In genomic region chr22:46352691-46353386, GRCh38 we compare ENCODE assay signal across 9 cellular contexts. TPM values are rescaled to one million over a fixed set of nuclear protein-coding genes. Genes with fewer than 3 reads are reported as not detected.
A peak's percentile ranks its signal among the peaks of the same experiment; 100 is the strongest.
DNase-seq lines count a peak whose midpoint lies in the region; ATAC-seq, FAIRE-seq and TF ChIP-seq lines count a peak whose summit lies in the region.
"Had no signal": no experiment of that assay in that cellular context is flagged by ENCODE, and none has a peak within 500 bp of the region (broad histone marks: within the 10 kb centered on the region; RNA-seq: fewer than 3 reads in every experiment).

No MANE protein-coding gene starts in this region.

- H3K36me3 ChIP-seq in MG63 (peaks cover 67% of the 10 kb centered on the region), brain microvascular endothelial cell (replicated peaks) (peaks cover 65% of the 10 kb centered on the region)

- no peak for TF ChIP-seq CTCF in brain microvascular endothelial cell (IDR thresholded peaks at IDR 0.05; ENCODE audit: low read depth, low read length, missing control alignments)

- H3K4me3 ChIP-seq in MG63 (no peak overlapping the region), brain microvascular endothelial cell (ENCODE audit: low read depth, low read length) (no peak overlapping the region)
- H3K4me3 ChIP-seq: SJSA1 had no signal

- no peak for ATAC-seq in GM21526 (IDR thresholded peaks at IDR 0.05; ENCODE audit: low FRiP score, unreplicated experiment)
- no peak for ATAC-seq in GM21367 (IDR thresholded peaks at IDR 0.05; ENCODE audit: unreplicated experiment)

- no peak for FAIRE-seq in GM19239 (lab: Jason Lieb, UNC)

- in situ Hi-C loops in brain microvascular endothelial cell (cut with HindIII; ENCODE audit: low pct_ligation_motif_present, low sequenced_read_pairs), result no loop called here

- H3K9me3 ChIP-seq in MG63, result no peaks in the 10 kb centered on the region
- H3K9me3 ChIP-seq: SJSA1 had no signal

- no peak overlapping the region for H3K27ac ChIP-seq in brain microvascular endothelial cell
- H3K27ac ChIP-seq: SJSA1 had no signal

- no peaks in the 10 kb centered on the region for H3K27me3 ChIP-seq in MG63
- no peaks in the 10 kb centered on the region for H3K27me3 ChIP-seq in brain microvascular endothelial cell (replicated peaks)
- H3K27me3 ChIP-seq: SJSA1 had no signal

- DNase-seq in COR-L47 (lab: John Stamatoyannopoulos, UW) (peak; percentile 35), MG63 (peak; percentile 27), brain microvascular endothelial cell (peak; percentile 14), lung microvascular endothelial cell (ENCODE audit: low read depth in 2 of 2) (peak; percentile 43 to 79), activated gamma-delta T cell treated with Interleukin-2 at 50 U/mL for 16 hours (no peak), GM19239 (ENCODE audit: insufficient read length, low spot score) (no peak)

RNA-seq across cellular contexts. Expression of gene TRMU, which starts 17.3 kb away (rescaled TPM):
- 53.9 and 62.1 TPM in 2 replicates for total RNA-seq in MG63 (2014; rRNA removed; shearing (Covaris generic); ENCODE audit: low replicate concordance)
- total RNA-seq in lung microvascular endothelial cell, result 13.1 and 19.6 TPM in 2 replicates

RNA-seq across cellular contexts. Expression of gene GTSE1, which starts 56.2 kb away (rescaled TPM):
- 25.3 and 25.4 TPM in 2 replicates for total RNA-seq in MG63 (2014; rRNA removed; shearing (Covaris generic); ENCODE audit: low replicate concordance)
- 0.99 and 3.7 TPM in 2 replicates for total RNA-seq in lung microvascular endothelial cell

Comparison
In these comparisons a context has a peak if more than half of its experiments do, and no peak if none do; other contexts are left out.
1. DNase-seq: peak in COR-L47 (single experiment), MG63 (single experiment), brain microvascular endothelial cell (single experiment) and lung microvascular endothelial cell (2 of 2); none in activated gamma-delta T cell treated with Interleukin-2 at 50 U/mL for 16 hours (single experiment) and GM19239 (single experiment).